22 cellular contexts compared by ENCODE assay signal in the genomic region with DNA sequence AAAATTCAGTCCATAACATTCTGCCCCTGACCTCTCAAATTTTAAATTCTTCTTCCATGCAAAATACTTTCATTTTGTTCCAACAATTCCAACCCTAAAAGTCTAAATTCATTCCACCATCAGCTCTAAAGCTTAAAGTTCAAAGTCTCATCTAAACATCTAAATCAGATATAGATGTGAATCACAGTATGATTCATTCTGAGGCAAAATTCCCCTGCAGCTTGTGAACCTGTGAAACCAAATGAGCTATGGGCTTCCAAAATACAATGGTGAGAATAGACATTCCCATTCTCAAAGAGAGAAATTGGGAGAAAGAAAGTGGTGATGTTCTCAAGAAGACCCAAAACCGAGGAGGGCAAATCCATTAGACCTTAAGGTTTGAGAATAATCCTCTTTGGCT.
DNase-seq lines count a peak whose midpoint lies in the region; ATAC-seq and TF ChIP-seq lines count a peak whose summit lies in the region.
"Had no signal": no experiment of that assay in that cellular context is flagged by ENCODE, and none has a peak within 500 bp of the region (broad histone marks: within the 10 kb centered on the region; RNA-seq: fewer than 3 reads in every experiment).

No MANE protein-coding gene starts in this region.

- H4K20me1 ChIP-seq in SK-N-SH (ENCODE audit: insufficient read depth) = no peaks in the 10 kb centered on the region

- WGBS in SK-N-SH (ENCODE audit: low lambda C conversion rate) = 54% methylated on average over 1 of the region's 1 CpG

- DNase-seq in SK-N-SH (no peak), RWPE1 (ENCODE audit: low spot score) (peak; percentile 17), fibroblast of peridontal ligament (ENCODE audit: extremely low read depth) (peak; percentile 71), KBM-7 (no peak), CD1c-positive myeloid dendritic cell (ENCODE audit: extremely low spot score) (no peak)
- DNase-seq in stimulated activated naive CD8-positive, alpha-beta T cell treated with anti-CD3 and anti-CD28 coated beads, Interleukin-15, amount 100 ng/mL, for 72 hours = no peak
- DNase-seq: activated CD4-positive, alpha-beta T cell treated with anti-CD3 and anti-CD28 coated beads for 4 hours; activated CD8-positive, alpha-beta memory T cell treated with anti-CD3 and anti-CD28 coated beads, Interleukin-2, amount 50 U/mL, for 4 hours; body of pancreas; CD4-positive, CD25-positive, alpha-beta regulatory T cell; cortex of kidney; head of caudate nucleus; NCI-H2029; T1000 had no signal

- H3K36me3 ChIP-seq in SK-N-SH (replicated peaks in 1 of 2; ENCODE audit: control insufficient read depth in 1 of 2, insufficient read depth in 2 of 2, low read length in 1 of 2) = no peaks in the 10 kb centered on the region
- H3K36me3 ChIP-seq: SJSA1 had no signal

- ATAC-seq in SK-N-SH treated with all-trans-retinoic acid at 6 μM for 48 hours = no peak
- ATAC-seq in stimulated activated naive CD8-positive, alpha-beta T cell treated with anti-CD3 and anti-CD28 coated beads, Interleukin-15, amount 100 ng/mL, for 72 hours = peak; percentile 50
- no peak for ATAC-seq in HG02840 (IDR thresholded peaks at IDR 0.05; ENCODE audit: low FRiP score, unreplicated experiment)
- ATAC-seq: body of pancreas had no signal

- H3K4me3 ChIP-seq in SK-N-SH (ENCODE audit: low read depth in 2 of 2, low read length in 1 of 2) = no peak overlapping the region
- H3K4me3 ChIP-seq: body of pancreas, SJSA1 had no signal

- H3K27me3 ChIP-seq in SK-N-SH (ENCODE audit: insufficient read depth) = no peaks in the 10 kb centered on the region
- H3K27me3 ChIP-seq: body of pancreas had no signal

- H3K27ac Mint-ChIP-seq in stimulated activated naive CD8-positive, alpha-beta T cell treated with anti-CD3 and anti-CD28 coated beads, Interleukin-15, amount 100 ng/mL, for 72 hours = no peak overlapping the region
- H3K27ac Mint-ChIP-seq: CD4-positive, CD25-positive, alpha-beta regulatory T cell; memory B cell; nephron; progenitor cell of endocrine pancreas had no signal

- H2AFZ ChIP-seq in SK-N-SH (ENCODE audit: low read depth) = no peak overlapping the region

- H3F3A ChIP-seq in SK-N-SH (replicated peaks; ENCODE audit: insufficient read depth) = peaks cover 7% of the 10 kb centered on the region

- H3K9me3 Mint-ChIP-seq in stimulated activated naive CD8-positive, alpha-beta T cell treated with anti-CD3 and anti-CD28 coated beads, Interleukin-15, amount 100 ng/mL, for 72 hours = no peaks in the 10 kb centered on the region
- H3K9me3 Mint-ChIP-seq: memory B cell, nephron had no signal

- in situ Hi-C loops in KBM-7 (cut with MboI; ENCODE audit: low pct_unique_long_range_greater_than_20kb, low sequenced_read_pairs) = no loop called here

- TF ChIP-seq CTCF in SK-N-SH (IDR thresholded peaks at IDR 0.05) (no peak), RWPE1 (conservative IDR thresholded peaks at IDR 0.05; ENCODE audit: low read depth) (no peak)

- H3K9ac ChIP-seq in SK-N-SH = no peak overlapping the region

- CTCF ChIA-PET in SK-N-SH (lab: Yijun Ruan, JAX) = no interaction called here
- CTCF ChIA-PET in RWPE1 (lab: Yijun Ruan, JAX) = no interaction called here

- H3K4me3 Mint-ChIP-seq in stimulated activated naive CD8-positive, alpha-beta T cell treated with anti-CD3 and anti-CD28 coated beads, Interleukin-15, amount 100 ng/mL, for 72 hours = no peak overlapping the region
- H3K4me3 Mint-ChIP-seq: CD4-positive, CD25-positive, alpha-beta regulatory T cell; memory B cell; nephron had no signal

- peak overlapping the region in 1 of 2 experiments; percentile 59; a peak in 2 of 4 replicates for H3K27ac ChIP-seq in SK-N-SH (ENCODE audit: low read depth in 2 of 2, low read length in 1 of 2)
- H3K27ac ChIP-seq in RWPE1 = no peak overlapping the region
- H3K27ac ChIP-seq: 22Rv1, body of pancreas, epithelial cell of prostate, SJSA1 had no signal

- no peaks in the 10 kb centered on the region for H3K27me3 Mint-ChIP-seq in stimulated activated naive CD8-positive, alpha-beta T cell treated with anti-CD3 and anti-CD28 coated beads, Interleukin-15, amount 100 ng/mL, for 72 hours
- H3K27me3 Mint-ChIP-seq: progenitor cell of endocrine pancreas had no signal

- no peaks in the 10 kb centered on the region for H3K79me2 ChIP-seq in SK-N-SH (ENCODE audit: insufficient read depth)

- no peaks in the 10 kb centered on the region for H3K9me3 ChIP-seq in SK-N-SH
- H3K9me3 ChIP-seq: body of pancreas, SJSA1 had no signal

- no peak overlapping the region for H3K4me2 ChIP-seq in SK-N-SH

- H3K9me2 ChIP-seq in SK-N-SH = no peaks in the 10 kb centered on the region

- POLR2A ChIA-PET in SK-N-SH (lab: Yijun Ruan, JAX) (no interaction called here), RWPE1 (lab: Yijun Ruan, JAX; ENCODE audit: low non-redundant PET) (no interaction called here)

- H3K4me1 ChIP-seq in SK-N-SH (ENCODE audit: control insufficient read depth in 1 of 2, insufficient read depth in 2 of 2, low read depth in 1 of 2, low read length in 1 of 2) = peaks cover 0 to 13% of the 10 kb centered on the region in 2 experiments; a peak in 2 of 4 replicates
- H3K4me1 ChIP-seq: body of pancreas, SJSA1 had no signal

- no peak for TF ChIP-seq EP300 in SK-N-SH (IDR thresholded peaks at IDR 0.05; ENCODE audit: borderline replicate concordance in 1 of 2, low read depth in 1 of 2, low read length in 1 of 2)

- H3K4me1 Mint-ChIP-seq in stimulated activated naive CD8-positive, alpha-beta T cell treated with anti-CD3 and anti-CD28 coated beads, Interleukin-15, amount 100 ng/mL, for 72 hours = peaks cover 7% of the 10 kb centered on the region
- H3K4me1 Mint-ChIP-seq: nephron had no signal

- no peak for TF ChIP-seq RAD21 in SK-N-SH (IDR thresholded peaks at IDR 0.05; ENCODE audit: low read length)

TF ChIP-seq in SK-N-SH, 30 proteins besides CTCF, POLR2A, EP300 and RAD21 (continues in another document):
- TF ChIP-seq YY1 (IDR thresholded peaks at IDR 0.05; ENCODE audit: low read depth) = no peak
- TF ChIP-seq RXRA (IDR thresholded peaks at IDR 0.05; ENCODE audit: borderline replicate concordance, low read depth) = no peak
- TF ChIP-seq RFX5 (IDR thresholded peaks at IDR 0.05; ENCODE audit: low read length) = no peak
- TF ChIP-seq, protein P1, sequence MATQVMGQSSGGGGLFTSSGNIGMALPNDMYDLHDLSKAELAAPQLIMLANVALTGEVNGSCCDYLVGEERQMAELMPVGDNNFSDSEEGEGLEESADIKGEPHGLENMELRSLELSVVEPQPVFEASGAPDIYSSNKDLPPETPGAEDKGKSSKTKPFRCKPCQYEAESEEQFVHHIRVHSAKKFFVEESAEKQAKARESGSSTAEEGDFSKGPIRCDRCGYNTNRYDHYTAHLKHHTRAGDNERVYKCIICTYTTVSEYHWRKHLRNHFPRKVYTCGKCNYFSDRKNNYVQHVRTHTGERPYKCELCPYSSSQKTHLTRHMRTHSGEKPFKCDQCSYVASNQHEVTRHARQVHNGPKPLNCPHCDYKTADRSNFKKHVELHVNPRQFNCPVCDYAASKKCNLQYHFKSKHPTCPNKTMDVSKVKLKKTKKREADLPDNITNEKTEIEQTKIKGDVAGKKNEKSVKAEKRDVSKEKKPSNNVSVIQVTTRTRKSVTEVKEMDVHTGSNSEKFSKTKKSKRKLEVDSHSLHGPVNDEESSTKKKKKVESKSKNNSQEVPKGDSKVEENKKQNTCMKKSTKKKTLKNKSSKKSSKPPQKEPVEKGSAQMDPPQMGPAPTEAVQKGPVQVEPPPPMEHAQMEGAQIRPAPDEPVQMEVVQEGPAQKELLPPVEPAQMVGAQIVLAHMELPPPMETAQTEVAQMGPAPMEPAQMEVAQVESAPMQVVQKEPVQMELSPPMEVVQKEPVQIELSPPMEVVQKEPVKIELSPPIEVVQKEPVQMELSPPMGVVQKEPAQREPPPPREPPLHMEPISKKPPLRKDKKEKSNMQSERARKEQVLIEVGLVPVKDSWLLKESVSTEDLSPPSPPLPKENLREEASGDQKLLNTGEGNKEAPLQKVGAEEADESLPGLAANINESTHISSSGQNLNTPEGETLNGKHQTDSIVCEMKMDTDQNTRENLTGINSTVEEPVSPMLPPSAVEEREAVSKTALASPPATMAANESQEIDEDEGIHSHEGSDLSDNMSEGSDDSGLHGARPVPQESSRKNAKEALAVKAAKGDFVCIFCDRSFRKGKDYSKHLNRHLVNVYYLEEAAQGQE (IDR thresholded peaks at IDR 0.05; ENCODE audit: low read depth, low read length) = no peak
- TF ChIP-seq FOSL2 (IDR thresholded peaks at IDR 0.05; ENCODE audit: borderline replicate concordance, low read depth) = peak; percentile 46; the same call in 1 of the 2 replicates
- TF ChIP-seq TCF12 (IDR thresholded peaks at IDR 0.05) = no peak

TF ChIP-seq in SK-N-SH treated with all-trans-retinoic acid at 6 μM for 48 hours, 23 proteins besides CTCF, POLR2A, EP300 and RAD21:
- no peak for TF ChIP-seq ZNF8 (CRISPR knock-in tag; IDR thresholded peaks at IDR 0.05)

Comparison
In these comparisons a context has a peak if more than half of its experiments do, and no peak if none do; other contexts are left out.
1. DNase-seq: peak in RWPE1 (single experiment) and fibroblast of peridontal ligament (single experiment); none in SK-N-SH (single experiment), stimulated activated naive CD8-positive, alpha-beta T cell treated with anti-CD3 and anti-CD28 coated beads, Interleukin-15, amount 100 ng/mL, for 72 hours (0 of 2), KBM-7 (single experiment) and CD1c-positive myeloid dendritic cell (single experiment).